29 cellular contexts compared by ENCODE assay signal in genomic region chr3:72241525-72241924, GRCh38.
"Had no signal": no experiment of that assay in that cellular context is flagged by ENCODE, and none has a peak within 500 bp of the region (broad histone marks: within the 10 kb centered on the region; RNA-seq: fewer than 3 reads in every experiment).

No MANE protein-coding gene starts in this region.

- H3K27me3 Mint-ChIP-seq: natural killer cell treated with Interleukin-12 subunit alpha and Interleukin-12 subunit beta and Interleukin-15 and Interleukin-18, amount 100 ng/mL, for 72 hours had no signal

- H3K4me3 ChIP-seq: ovary, psoas muscle, right lobe of liver, sigmoid colon, stomach, suprapubic skin, thoracic aorta, thyroid gland, tibial nerve, upper lobe of left lung, vagina had no signal

- H3K36me3 Mint-ChIP-seq: natural killer cell treated with Interleukin-12 subunit alpha and Interleukin-12 subunit beta and Interleukin-15 and Interleukin-18, amount 100 ng/mL, for 72 hours; stimulated activated effector memory CD8-positive, alpha-beta T cell treated with anti-CD3 and anti-CD28 coated beads, Interleukin-12 subunit alpha, Interleukin-12 subunit beta, amount 100 ng/mL, for 72 hours; stimulated activated naive B cell treated with anti-CD40 and anti-IgM and Interleukin-4, amounts not matched to agents 10 μg/mL and 1 μg/mL and 100 μg/mL, for 72 hours had no signal

- H3K4me1 ChIP-seq: parathyroid adenoma, right lobe of liver, thyroid gland had no signal

- H3K9me3 ChIP-seq: neutrophil, ovary, psoas muscle, right lobe of liver, sigmoid colon, stomach, suprapubic skin, thoracic aorta, thyroid gland, tibial nerve, upper lobe of left lung, vagina had no signal

- H3K27ac Mint-ChIP-seq: natural killer cell treated with Interleukin-12 subunit alpha and Interleukin-12 subunit beta and Interleukin-15 and Interleukin-18, amount 100 ng/mL, for 72 hours; nephron progenitor cell; progenitor cell of endocrine pancreas; stimulated activated effector memory CD8-positive, alpha-beta T cell treated with anti-CD3 and anti-CD28 coated beads, Interleukin-12 subunit alpha, Interleukin-12 subunit beta, amount 100 ng/mL, for 72 hours; stimulated activated naive B cell treated with anti-CD40 and anti-IgM and Interleukin-4, amounts not matched to agents 10 μg/mL and 1 μg/mL and 100 μg/mL, for 72 hours; stimulated activated naive CD8-positive, alpha-beta T cell treated with anti-CD3 and anti-CD28 coated beads, Interleukin-15, Interleukin-2, amounts not matched to agents 100 ng/mL and 50 ng/mL, for 24 hours had no signal

- H3K36me3 ChIP-seq: neutrophil, ovary, right lobe of liver, sigmoid colon, stomach, suprapubic skin, thoracic aorta, thyroid gland, tibial nerve, upper lobe of left lung, vagina had no signal

- H3K4me3 Mint-ChIP-seq: naive thymus-derived CD8-positive, alpha-beta T cell; natural killer cell treated with Interleukin-12 subunit alpha and Interleukin-12 subunit beta and Interleukin-15 and Interleukin-18, amount 100 ng/mL, for 72 hours; nephron progenitor cell; neural crest cell; stimulated activated effector memory CD8-positive, alpha-beta T cell treated with anti-CD3 and anti-CD28 coated beads, Interleukin-12 subunit alpha, Interleukin-12 subunit beta, amount 100 ng/mL, for 72 hours; stimulated activated naive B cell treated with anti-CD40 and anti-IgM and Interleukin-4, amounts not matched to agents 10 μg/mL and 1 μg/mL and 100 μg/mL, for 72 hours; stimulated activated naive CD8-positive, alpha-beta T cell treated with anti-CD3 and anti-CD28 coated beads, Interleukin-15, Interleukin-2, amounts not matched to agents 100 ng/mL and 50 ng/mL, for 24 hours had no signal

- DNase-seq: naive thymus-derived CD8-positive, alpha-beta T cell; nephron progenitor cell; ovary; psoas muscle; right cardiac atrium; right lobe of liver; sigmoid colon; small intestine; stimulated activated CD4-positive, alpha-beta T cell treated with anti-CD3 and anti-CD28 coated beads, Interleukin-15, amount 100 ng/mL, for 24 hours; stimulated activated CD4-positive, alpha-beta T cell treated with anti-CD3 and anti-CD28 coated beads, Interleukin-2, amount 100 ng/mL, for 24 hours; stimulated activated CD4-positive, alpha-beta T cell treated with anti-CD3 and anti-CD28 coated beads, Interleukin-2, amount 100 ng/mL, for 48 hours; stimulated activated CD4-positive, alpha-beta T cell treated with anti-CD3 and anti-CD28 coated beads, Interleukin-4, amount 100 ng/mL, for 24 hours; stimulated activated naive B cell treated with anti-CD40 and anti-IgM and Interleukin-4, amounts not matched to agents 10 μg/mL and 1 μg/mL and 100 μg/mL, for 72 hours; stimulated activated naive CD4-positive, alpha-beta T cell treated with Interleukin-2 at 50 U/mL for 16 hours; stomach; thyroid gland; trophoblast cell; upper lobe of left lung had no signal

- H3K27me3 ChIP-seq: neutrophil, ovary, right lobe of liver, sigmoid colon, stomach, suprapubic skin, thyroid gland, tibial nerve, upper lobe of left lung, vagina had no signal

- H3K4me1 Mint-ChIP-seq: stimulated activated effector memory CD8-positive, alpha-beta T cell treated with anti-CD3 and anti-CD28 coated beads, Interleukin-12 subunit alpha, Interleukin-12 subunit beta, amount 100 ng/mL, for 72 hours had no signal

- H3K9me3 Mint-ChIP-seq: naive thymus-derived CD8-positive, alpha-beta T cell; natural killer cell treated with Interleukin-12 subunit alpha and Interleukin-12 subunit beta and Interleukin-15 and Interleukin-18, amount 100 ng/mL, for 72 hours; nephron progenitor cell; stimulated activated effector memory CD8-positive, alpha-beta T cell treated with anti-CD3 and anti-CD28 coated beads, Interleukin-12 subunit alpha, Interleukin-12 subunit beta, amount 100 ng/mL, for 72 hours; stimulated activated naive B cell treated with anti-CD40 and anti-IgM and Interleukin-4, amounts not matched to agents 10 μg/mL and 1 μg/mL and 100 μg/mL, for 72 hours; stimulated activated naive CD8-positive, alpha-beta T cell treated with anti-CD3 and anti-CD28 coated beads, Interleukin-15, Interleukin-2, amounts not matched to agents 100 ng/mL and 50 ng/mL, for 24 hours had no signal

- ATAC-seq: naive thymus-derived CD8-positive, alpha-beta T cell; natural killer cell treated with Interleukin-12 subunit alpha and Interleukin-12 subunit beta and Interleukin-15 and Interleukin-18, amount 100 ng/mL, for 72 hours; psoas muscle; right cardiac atrium; right lobe of liver; stimulated activated effector memory CD8-positive, alpha-beta T cell treated with anti-CD3 and anti-CD28 coated beads, Interleukin-12 subunit alpha, Interleukin-12 subunit beta, amount 100 ng/mL, for 72 hours had no signal

- H3K27ac ChIP-seq: neutrophil, ovary, parathyroid adenoma, psoas muscle, right lobe of liver, sigmoid colon, stomach, suprapubic skin, thoracic aorta, thyroid gland, tibial nerve, upper lobe of left lung, vagina had no signal
